17 cellular contexts compared by ENCODE assay signal in genomic region chr1:56710646-56711045, GRCh38.
A peak's percentile ranks its signal among the peaks of the same experiment; 100 is the strongest.
DNase-seq lines count a peak whose midpoint lies in the region; FAIRE-seq and TF ChIP-seq lines count a peak whose summit lies in the region.
"Had no signal": no experiment of that assay in that cellular context is flagged by ENCODE, and none has a peak within 500 bp of the region (broad histone marks: within the 10 kb centered on the region; RNA-seq: fewer than 3 reads in every experiment).

No MANE protein-coding gene starts in this region.

- H3K9me3 Mint-ChIP-seq in HFFc6 (no peaks in the 10 kb centered on the region), Caco-2 (ENCODE audit: unreplicated experiment) (no peaks in the 10 kb centered on the region)
- H3K9me3 Mint-ChIP-seq: brain, nephron progenitor cell had no signal

- H3K27me3 ChIP-seq in Caco-2 (replicated peaks; ENCODE audit: control insufficient read depth, insufficient read depth, low read length), result no peaks in the 10 kb centered on the region
- H3K27me3 ChIP-seq: esophagus muscularis mucosa, transverse colon had no signal

- no peak overlapping the region; the same call in 1 of the 2 replicates for H3K27ac Mint-ChIP-seq in HFFc6
- no peak overlapping the region for H3K27ac Mint-ChIP-seq in Caco-2 (ENCODE audit: unreplicated experiment)
- H3K27ac Mint-ChIP-seq: B cell, nephron progenitor cell had no signal

- no peaks in the 10 kb centered on the region for H3K36me3 Mint-ChIP-seq in HFFc6 (ENCODE audit: low read depth)
- no peaks in the 10 kb centered on the region for H3K36me3 Mint-ChIP-seq in Caco-2 (ENCODE audit: insufficient read depth, unreplicated experiment)

- no peak overlapping the region for H3K4me3 Mint-ChIP-seq in HFFc6
- no peak overlapping the region for H3K4me3 Mint-ChIP-seq in Caco-2 (ENCODE audit: unreplicated experiment)
- H3K4me3 Mint-ChIP-seq: B cell, brain, nephron progenitor cell had no signal

- POLR2A ChIA-PET in Caco-2 (lab: Charles Lee), result no interaction called here

- no peak for FAIRE-seq in GM19239 (lab: Jason Lieb, UNC)
- FAIRE-seq: G401.6 had no signal

- H3K4me3 ChIP-seq in Caco-2 (ENCODE audit: low read depth, low read length), result no peak overlapping the region
- H3K4me3 ChIP-seq: esophagus muscularis mucosa, spleen, transverse colon had no signal

- no TSS peak for BruUV-seq in Caco-2 (replicated peaks; lab: Mats Ljungman, UMichigan)

- H3K36me3 ChIP-seq in Caco-2 (ENCODE audit: control insufficient read depth, insufficient read depth, low read length), result no peaks in the 10 kb centered on the region
- H3K36me3 ChIP-seq: spleen, transverse colon had no signal

- TF ChIP-seq CTCF in HFFc6 (IDR thresholded peaks at IDR 0.05), result no peak
- TF ChIP-seq CTCF in Caco-2 (IDR thresholded peaks at IDR 0.05; ENCODE audit: insufficient read depth in 1 of 2, low read depth in 1 of 2, low read length in 1 of 2, severe bottlenecking in 1 of 2, unreplicated experiment in 1 of 2), result no peak

- no peaks in the 10 kb centered on the region for H3K9me3 ChIP-seq in Caco-2
- H3K9me3 ChIP-seq: esophagus muscularis mucosa, spleen, transverse colon had no signal

- CTCF ChIA-PET in Caco-2 (lab: Charles Lee), result no interaction called here

- H3K4me1 ChIP-seq in Caco-2, result peaks cover 9% of the 10 kb centered on the region; the same call in 1 of the 2 replicates
- H3K4me1 ChIP-seq: spleen, transverse colon had no signal

- H3K4me1 Mint-ChIP-seq in HFFc6 (ENCODE audit: low read depth) (peaks cover 48% of the 10 kb centered on the region), Caco-2 (ENCODE audit: low read depth, unreplicated experiment) (no peaks in the 10 kb centered on the region)
- H3K4me1 Mint-ChIP-seq: B cell, nephron progenitor cell had no signal

- peak; percentile 72 for DNase-seq in ACHN
- DNase-seq in HFFc6, result peak; percentile 68
- DNase-seq in astrocyte of the hippocampus (ENCODE audit: low read depth, low spot score), result peak; percentile 75
- peak; percentile 59 for DNase-seq in glomerular visceral epithelial cell (ENCODE audit: extremely low spot score)
- DNase-seq in GM19239 (ENCODE audit: insufficient read length, low spot score), result no peak
- DNase-seq in mesenteric fat pad (ENCODE audit: low spot score), result no peak
- DNase-seq in Caco-2, result no peak
- no peak for DNase-seq in SKM-1 (lab: John Stamatoyannopoulos, UW; ENCODE audit: unreplicated experiment)
- DNase-seq: nephron progenitor cell, SHP77 treated with DMSO at 0.1 percent for 48 hours, spleen, transverse colon, WERI-Rb-1 had no signal

- in situ Hi-C loops in ACHN (cut with HindIII; ENCODE audit: low pct_ligation_motif_present, low pct_unique_long_range_greater_than_20kb, low sequenced_read_pairs), result no loop called here

- peaks cover 3% of the 10 kb centered on the region; the same call in 1 of the 2 replicates for H3K27me3 Mint-ChIP-seq in HFFc6 (ENCODE audit: insufficient read depth)
- no peaks in the 10 kb centered on the region for H3K27me3 Mint-ChIP-seq in Caco-2 (ENCODE audit: insufficient read depth, unreplicated experiment)
- H3K27me3 Mint-ChIP-seq: brain had no signal

- intact Hi-C loops in Caco-2 (cut with micrococcal nuclease; ENCODE audit: unreplicated experiment), result no loop called here

Comparison
In these comparisons a context has a peak if more than half of its experiments do, and no peak if none do; other contexts are left out.
1. DNase-seq: peak in ACHN (single experiment), HFFc6 (single experiment), astrocyte of the hippocampus (single experiment) and glomerular visceral epithelial cell (single experiment); none in GM19239 (single experiment), mesenteric fat pad (single experiment), Caco-2 (0 of 2) and SKM-1 (single experiment).